1 cellular context compared by ENCODE assay signal in the genomic region with DNA sequence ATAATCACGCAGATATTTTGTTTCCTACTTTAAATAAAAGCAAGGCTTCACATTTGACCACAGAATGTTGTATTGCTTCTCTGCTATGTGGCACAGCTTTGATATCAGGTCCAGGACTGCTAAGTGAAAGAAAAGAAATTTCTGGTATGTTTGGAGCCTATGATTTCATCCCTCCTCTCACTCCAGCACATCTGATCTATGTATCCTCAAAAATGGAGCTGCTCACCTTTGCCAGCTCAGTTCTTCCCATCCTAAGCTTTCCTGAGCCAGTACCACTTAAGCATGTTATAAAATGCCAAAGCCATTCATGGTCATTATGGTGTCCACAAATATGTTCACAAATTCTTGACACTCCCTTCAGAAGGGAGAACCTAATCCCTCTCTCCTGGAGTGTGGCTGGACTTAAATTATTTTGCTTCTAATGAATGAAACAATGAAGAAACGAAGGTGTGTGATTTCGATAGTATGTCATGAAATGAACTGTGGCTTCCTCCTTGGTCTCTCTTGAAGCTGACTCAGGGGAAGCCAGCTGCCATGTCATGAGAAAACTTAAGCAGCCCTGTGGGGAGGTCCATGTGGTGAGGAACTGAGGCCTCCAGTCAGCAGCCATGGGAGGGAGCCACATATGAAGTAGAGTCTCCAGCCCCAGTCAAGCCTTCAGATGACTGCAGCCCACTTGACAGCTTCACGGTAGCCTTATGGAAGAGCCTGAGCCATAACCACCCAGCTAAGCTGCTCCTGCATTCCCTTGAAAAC.
TF ChIP-seq lines count a peak whose summit lies in the region.

No MANE protein-coding gene starts in this region.

TF ChIP-seq in IMR-90, 13 proteins besides CTCF, POLR2A, EP300 and RAD21:
- TF ChIP-seq MAFK (IDR thresholded peaks at IDR 0.05; ENCODE audit: low read depth, low read length) (no peak), RCOR1 (IDR thresholded peaks at IDR 0.05; ENCODE audit: insufficient replicate concordance, low read length) (no peak), BHLHE40 (IDR thresholded peaks at IDR 0.05; ENCODE audit: low read depth, low read length) (no peak), CEBPB (IDR thresholded peaks at IDR 0.05; ENCODE audit: low read depth, low read length) (no peak), SMC3 (IDR thresholded peaks at IDR 0.05; ENCODE audit: low read depth, low read length) (no peak), MXI1 (IDR thresholded peaks at IDR 0.05; ENCODE audit: borderline replicate concordance, low read depth, low read length) (no peak), RFX5 (IDR thresholded peaks at IDR 0.05; ENCODE audit: low read depth, low read length) (no peak), MAZ (IDR thresholded peaks at IDR 0.05; ENCODE audit: borderline replicate concordance, low read depth, low read length) (no peak)
- TF ChIP-seq, protein P1, sequence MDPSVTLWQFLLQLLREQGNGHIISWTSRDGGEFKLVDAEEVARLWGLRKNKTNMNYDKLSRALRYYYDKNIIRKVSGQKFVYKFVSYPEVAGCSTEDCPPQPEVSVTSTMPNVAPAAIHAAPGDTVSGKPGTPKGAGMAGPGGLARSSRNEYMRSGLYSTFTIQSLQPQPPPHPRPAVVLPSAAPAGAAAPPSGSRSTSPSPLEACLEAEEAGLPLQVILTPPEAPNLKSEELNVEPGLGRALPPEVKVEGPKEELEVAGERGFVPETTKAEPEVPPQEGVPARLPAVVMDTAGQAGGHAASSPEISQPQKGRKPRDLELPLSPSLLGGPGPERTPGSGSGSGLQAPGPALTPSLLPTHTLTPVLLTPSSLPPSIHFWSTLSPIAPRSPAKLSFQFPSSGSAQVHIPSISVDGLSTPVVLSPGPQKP (IDR thresholded peaks at IDR 0.05; ENCODE audit: borderline replicate concordance, low read depth, low read length) = no peak
